In genomic region chr7:134892002-134892693, GRCh38 we compare ENCODE assay signal across 1 cellular context.
TF ChIP-seq lines count a peak whose summit lies in the region.

No MANE protein-coding gene starts in this region.

TF ChIP-seq in HepG2, 621 proteins besides CTCF, POLR2A, EP300 and RAD21 (continued from another document and continues in another):
- TF ChIP-seq, protein P1, sequence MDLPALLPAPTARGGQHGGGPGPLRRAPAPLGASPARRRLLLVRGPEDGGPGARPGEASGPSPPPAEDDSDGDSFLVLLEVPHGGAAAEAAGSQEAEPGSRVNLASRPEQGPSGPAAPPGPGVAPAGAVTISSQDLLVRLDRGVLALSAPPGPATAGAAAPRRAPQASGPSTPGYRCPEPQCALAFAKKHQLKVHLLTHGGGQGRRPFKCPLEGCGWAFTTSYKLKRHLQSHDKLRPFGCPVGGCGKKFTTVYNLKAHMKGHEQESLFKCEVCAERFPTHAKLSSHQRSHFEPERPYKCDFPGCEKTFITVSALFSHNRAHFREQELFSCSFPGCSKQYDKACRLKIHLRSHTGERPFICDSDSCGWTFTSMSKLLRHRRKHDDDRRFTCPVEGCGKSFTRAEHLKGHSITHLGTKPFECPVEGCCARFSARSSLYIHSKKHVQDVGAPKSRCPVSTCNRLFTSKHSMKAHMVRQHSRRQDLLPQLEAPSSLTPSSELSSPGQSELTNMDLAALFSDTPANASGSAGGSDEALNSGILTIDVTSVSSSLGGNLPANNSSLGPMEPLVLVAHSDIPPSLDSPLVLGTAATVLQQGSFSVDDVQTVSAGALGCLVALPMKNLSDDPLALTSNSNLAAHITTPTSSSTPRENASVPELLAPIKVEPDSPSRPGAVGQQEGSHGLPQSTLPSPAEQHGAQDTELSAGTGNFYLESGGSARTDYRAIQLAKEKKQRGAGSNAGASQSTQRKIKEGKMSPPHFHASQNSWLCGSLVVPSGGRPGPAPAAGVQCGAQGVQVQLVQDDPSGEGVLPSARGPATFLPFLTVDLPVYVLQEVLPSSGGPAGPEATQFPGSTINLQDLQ (CRISPR knock-in tag; IDR thresholded peaks at IDR 0.05) = no peak
- TF ChIP-seq, protein P2, sequence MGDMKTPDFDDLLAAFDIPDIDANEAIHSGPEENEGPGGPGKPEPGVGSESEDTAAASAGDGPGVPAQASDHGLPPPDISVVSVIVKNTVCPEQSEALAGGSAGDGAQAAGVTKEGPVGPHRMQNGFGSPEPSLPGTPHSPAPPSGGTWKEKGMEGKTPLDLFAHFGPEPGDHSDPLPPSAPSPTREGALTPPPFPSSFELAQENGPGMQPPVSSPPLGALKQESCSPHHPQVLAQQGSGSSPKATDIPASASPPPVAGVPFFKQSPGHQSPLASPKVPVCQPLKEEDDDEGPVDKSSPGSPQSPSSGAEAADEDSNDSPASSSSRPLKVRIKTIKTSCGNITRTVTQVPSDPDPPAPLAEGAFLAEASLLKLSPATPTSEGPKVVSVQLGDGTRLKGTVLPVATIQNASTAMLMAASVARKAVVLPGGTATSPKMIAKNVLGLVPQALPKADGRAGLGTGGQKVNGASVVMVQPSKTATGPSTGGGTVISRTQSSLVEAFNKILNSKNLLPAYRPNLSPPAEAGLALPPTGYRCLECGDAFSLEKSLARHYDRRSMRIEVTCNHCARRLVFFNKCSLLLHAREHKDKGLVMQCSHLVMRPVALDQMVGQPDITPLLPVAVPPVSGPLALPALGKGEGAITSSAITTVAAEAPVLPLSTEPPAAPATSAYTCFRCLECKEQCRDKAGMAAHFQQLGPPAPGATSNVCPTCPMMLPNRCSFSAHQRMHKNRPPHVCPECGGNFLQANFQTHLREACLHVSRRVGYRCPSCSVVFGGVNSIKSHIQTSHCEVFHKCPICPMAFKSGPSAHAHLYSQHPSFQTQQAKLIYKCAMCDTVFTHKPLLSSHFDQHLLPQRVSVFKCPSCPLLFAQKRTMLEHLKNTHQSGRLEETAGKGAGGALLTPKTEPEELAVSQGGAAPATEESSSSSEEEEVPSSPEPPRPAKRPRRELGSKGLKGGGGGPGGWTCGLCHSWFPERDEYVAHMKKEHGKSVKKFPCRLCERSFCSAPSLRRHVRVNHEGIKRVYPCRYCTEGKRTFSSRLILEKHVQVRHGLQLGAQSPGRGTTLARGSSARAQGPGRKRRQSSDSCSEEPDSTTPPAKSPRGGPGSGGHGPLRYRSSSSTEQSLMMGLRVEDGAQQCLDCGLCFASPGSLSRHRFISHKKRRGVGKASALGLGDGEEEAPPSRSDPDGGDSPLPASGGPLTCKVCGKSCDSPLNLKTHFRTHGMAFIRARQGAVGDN (CRISPR knock-in tag; IDR thresholded peaks at IDR 0.05) = no peak
- TF ChIP-seq HMG20A (CRISPR knock-in tag; IDR thresholded peaks at IDR 0.05; ENCODE audit: borderline replicate concordance) (peak; percentile 27; the same call in 1 of the 2 replicates), GFI1 (CRISPR knock-in tag; IDR thresholded peaks at IDR 0.05; ENCODE audit: borderline replicate concordance) (peak; percentile 92), RARA (CRISPR knock-in tag; IDR thresholded peaks at IDR 0.05) (peak; percentile 52; the same call in 1 of the 2 replicates), SRSF9 (IDR thresholded peaks at IDR 0.05; ENCODE audit: borderline replicate concordance, insufficient read depth, low read depth, low read length, poor library complexity, severe bottlenecking) (no peak), SOX13 (IDR thresholded peaks at IDR 0.05) (peak; percentile 81; the same call in 1 of the 2 replicates), SOX13 (CRISPR knock-in tag; conservative IDR thresholded peaks at IDR 0.05 in 1 of 2, IDR thresholded peaks at IDR 0.05 in 1 of 2) (peak in 1 of 2 experiments; percentile 88; a peak in 2 of 4 replicates), FIP1L1 (IDR thresholded peaks at IDR 0.05; ENCODE audit: borderline replicate concordance, insufficient read depth, low read depth, low read length) (no peak), BCL6 (CRISPR knock-in tag; IDR thresholded peaks at IDR 0.05) (peak; percentile 86), ARNT2 (CRISPR knock-in tag; IDR thresholded peaks at IDR 0.05; ENCODE audit: low read depth) (0 out of 2 replicates have a peak, but pooled peaks have one; percentile 0), CEBPB (IDR thresholded peaks at IDR 0.05; ENCODE audit: borderline replicate concordance, low read depth, low read length) (peak; percentile 93), ZNF883 (CRISPR knock-in tag; IDR thresholded peaks at IDR 0.05; ENCODE audit: not compliant biosample characterization) (no peak), ISL2 (CRISPR knock-in tag; IDR thresholded peaks at IDR 0.05) (peak; percentile 46), DNMT3B (CRISPR knock-in tag; conservative IDR thresholded peaks at IDR 0.05) (no peak), USF2 (IDR thresholded peaks at IDR 0.05; ENCODE audit: low read depth, low read length) (no peak), USF2 (CRISPR knock-in tag; IDR thresholded peaks at IDR 0.05; ENCODE audit: borderline replicate concordance) (no peak), ARNT (IDR thresholded peaks at IDR 0.05) (no peak), ARID5B (CRISPR knock-in tag; IDR thresholded peaks at IDR 0.05) (peak; percentile 85), PTBP1 (IDR thresholded peaks at IDR 0.05; ENCODE audit: low read depth, low read length, poor library complexity, severe bottlenecking) (no peak), ZNF468 (CRISPR knock-in tag; IDR thresholded peaks at IDR 0.05) (no peak), AHDC1 (CRISPR knock-in tag; IDR thresholded peaks at IDR 0.05; ENCODE audit: borderline replicate concordance) (peak; percentile 51; the same call in 1 of the 2 replicates)
- TF ChIP-seq, protein P3, sequence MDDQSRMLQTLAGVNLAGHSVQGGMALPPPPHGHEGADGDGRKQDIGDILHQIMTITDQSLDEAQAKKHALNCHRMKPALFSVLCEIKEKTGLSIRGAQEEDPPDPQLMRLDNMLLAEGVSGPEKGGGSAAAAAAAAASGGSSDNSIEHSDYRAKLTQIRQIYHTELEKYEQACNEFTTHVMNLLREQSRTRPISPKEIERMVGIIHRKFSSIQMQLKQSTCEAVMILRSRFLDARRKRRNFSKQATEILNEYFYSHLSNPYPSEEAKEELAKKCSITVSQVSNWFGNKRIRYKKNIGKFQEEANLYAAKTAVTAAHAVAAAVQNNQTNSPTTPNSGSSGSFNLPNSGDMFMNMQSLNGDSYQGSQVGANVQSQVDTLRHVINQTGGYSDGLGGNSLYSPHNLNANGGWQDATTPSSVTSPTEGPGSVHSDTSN (CRISPR knock-in tag; IDR thresholded peaks at IDR 0.05; ENCODE audit: borderline replicate concordance) = no peak
- TF ChIP-seq, protein P4, sequence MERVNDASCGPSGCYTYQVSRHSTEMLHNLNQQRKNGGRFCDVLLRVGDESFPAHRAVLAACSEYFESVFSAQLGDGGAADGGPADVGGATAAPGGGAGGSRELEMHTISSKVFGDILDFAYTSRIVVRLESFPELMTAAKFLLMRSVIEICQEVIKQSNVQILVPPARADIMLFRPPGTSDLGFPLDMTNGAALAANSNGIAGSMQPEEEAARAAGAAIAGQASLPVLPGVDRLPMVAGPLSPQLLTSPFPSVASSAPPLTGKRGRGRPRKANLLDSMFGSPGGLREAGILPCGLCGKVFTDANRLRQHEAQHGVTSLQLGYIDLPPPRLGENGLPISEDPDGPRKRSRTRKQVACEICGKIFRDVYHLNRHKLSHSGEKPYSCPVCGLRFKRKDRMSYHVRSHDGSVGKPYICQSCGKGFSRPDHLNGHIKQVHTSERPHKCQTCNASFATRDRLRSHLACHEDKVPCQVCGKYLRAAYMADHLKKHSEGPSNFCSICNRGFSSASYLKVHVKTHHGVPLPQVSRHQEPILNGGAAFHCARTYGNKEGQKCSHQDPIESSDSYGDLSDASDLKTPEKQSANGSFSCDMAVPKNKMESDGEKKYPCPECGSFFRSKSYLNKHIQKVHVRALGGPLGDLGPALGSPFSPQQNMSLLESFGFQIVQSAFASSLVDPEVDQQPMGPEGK (CRISPR knock-in tag; IDR thresholded peaks at IDR 0.05) = peak; percentile 60; the same call in 1 of the 2 replicates
- TF ChIP-seq, protein P5, sequence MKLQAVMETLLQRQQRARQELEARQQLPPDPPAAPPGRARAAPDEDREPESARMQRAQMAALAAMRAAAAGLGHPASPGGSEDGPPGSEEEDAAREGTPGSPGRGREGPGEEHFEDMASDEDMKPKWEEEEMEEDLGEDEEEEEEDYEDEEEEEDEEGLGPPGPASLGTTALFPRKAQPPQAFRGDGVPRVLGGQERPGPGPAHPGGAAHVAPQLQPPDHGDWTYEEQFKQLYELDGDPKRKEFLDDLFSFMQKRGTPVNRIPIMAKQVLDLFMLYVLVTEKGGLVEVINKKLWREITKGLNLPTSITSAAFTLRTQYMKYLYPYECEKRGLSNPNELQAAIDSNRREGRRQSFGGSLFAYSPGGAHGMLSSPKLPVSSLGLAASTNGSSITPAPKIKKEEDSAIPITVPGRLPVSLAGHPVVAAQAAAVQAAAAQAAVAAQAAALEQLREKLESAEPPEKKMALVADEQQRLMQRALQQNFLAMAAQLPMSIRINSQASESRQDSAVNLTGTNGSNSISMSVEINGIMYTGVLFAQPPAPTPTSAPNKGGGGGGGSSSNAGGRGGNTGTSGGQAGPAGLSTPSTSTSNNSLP (IDR thresholded peaks at IDR 0.05; ENCODE audit: low read depth, low read length) = no peak; the same call in 1 of the 2 replicates
